ENCODE assay signal across 10 cellular contexts in the genomic region with DNA sequence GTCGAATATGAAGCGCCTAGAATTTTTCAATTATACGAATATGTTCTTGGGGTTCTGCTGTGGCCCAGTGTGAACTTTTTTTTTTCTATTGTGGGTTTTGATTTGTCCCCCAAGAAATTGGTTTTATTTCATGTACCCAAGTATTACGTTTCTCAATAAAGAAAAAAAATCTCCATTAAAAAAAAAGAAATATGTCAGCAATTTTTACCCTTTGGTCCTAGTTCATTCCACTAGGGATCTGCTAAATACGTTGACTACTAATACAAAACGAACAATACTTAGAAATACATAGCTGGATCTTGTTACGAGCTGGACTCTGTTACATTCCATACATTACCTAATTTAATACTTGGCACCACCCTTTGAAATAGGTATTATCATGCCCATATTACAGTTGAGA.
"Had no signal": no experiment of that assay in that cellular context is flagged by ENCODE, and none has a peak within 500 bp of the region (broad histone marks: within the 10 kb centered on the region; RNA-seq: fewer than 3 reads in every experiment).

No MANE protein-coding gene starts in this region.

- H3K27ac Mint-ChIP-seq: GM23338, HFFc6 had no signal

- DNase-seq: GM23248, GOT3, H7, HCEC 1CT, HFFc6 had no signal

- H3K9me3 Mint-ChIP-seq: HFFc6 had no signal

- FAIRE-seq: H1, H54 had no signal

- H2AFZ ChIP-seq: GM23248 had no signal

- H3K9me3 ChIP-seq: HAP-1 had no signal

- H3K36me3 ChIP-seq: HAP-1 had no signal

- H3K4me1 ChIP-seq: HAP-1 had no signal

- H3K4me2 ChIP-seq: GM23338 had no signal

- H3K9ac ChIP-seq: GM23248 had no signal

- H3K4me3 Mint-ChIP-seq: GM23338, HFFc6 had no signal

- H3K4me3 ChIP-seq: GM23248, GM23338, HAP-1 had no signal

- H3K4me1 Mint-ChIP-seq: GM23338 had no signal

- H3K27ac ChIP-seq: GM23248 had no signal

- ATAC-seq: GM23338, HCT116 had no signal
